23 cellular contexts compared by ENCODE assay signal in the genomic region with DNA sequence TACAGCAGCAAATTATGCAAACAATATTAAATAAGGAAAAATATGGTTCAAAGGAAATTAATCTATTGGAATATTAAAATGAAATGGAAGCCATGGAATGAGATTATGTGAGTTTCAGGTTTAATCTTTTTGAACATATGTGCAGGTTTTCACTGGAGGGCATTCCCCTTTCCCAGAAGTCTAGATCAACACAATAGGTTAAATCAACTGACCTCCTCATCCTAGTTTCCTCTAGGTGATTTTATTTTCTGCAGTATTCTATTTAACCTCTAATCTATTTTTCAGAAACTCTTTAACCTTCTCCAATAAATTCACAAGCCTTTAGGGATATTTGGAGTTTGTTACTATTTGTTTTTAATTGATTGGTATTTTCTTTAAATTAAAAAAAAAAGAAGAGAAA.
DNase-seq lines count a peak whose midpoint lies in the region; ATAC-seq, FAIRE-seq and TF ChIP-seq lines count a peak whose summit lies in the region.
"Had no signal": no experiment of that assay in that cellular context is flagged by ENCODE, and none has a peak within 500 bp of the region (broad histone marks: within the 10 kb centered on the region; RNA-seq: fewer than 3 reads in every experiment).

No MANE protein-coding gene starts in this region.

- no peaks in the 10 kb centered on the region for H3K9me3 ChIP-seq in HepG2 (ENCODE audit: low read length)
- H3K9me3 ChIP-seq in right lobe of liver = no peaks in the 10 kb centered on the region
- no peaks in the 10 kb centered on the region for H3K9me3 ChIP-seq in PC-9 (ENCODE audit: insufficient read depth, low read depth)
- H3K9me3 ChIP-seq in pancreas = no peaks in the 10 kb centered on the region
- no peaks in the 10 kb centered on the region for H3K9me3 ChIP-seq in testis
- H3K9me3 ChIP-seq in esophagus muscularis mucosa = peaks cover 0 to 4% (median 0%) of the 10 kb centered on the region in 4 donors

- peaks cover 5% of the 10 kb centered on the region; the same call in 1 of the 2 replicates for H3F3A ChIP-seq in PC-9 (ENCODE audit: insufficient read depth, low read depth)

- H4K20me1 ChIP-seq in HepG2 (ENCODE audit: insufficient read depth, low read length) (0 out of 2 replicates have a peak, but pooled peaks cover 2% of the 10 kb centered on the region), PC-9 (ENCODE audit: insufficient read depth) (no peaks in the 10 kb centered on the region)
- H4K20me1 ChIP-seq: BLaER1 had no signal

- POLR2A ChIA-PET in HepG2 (lab: Yijun Ruan, JAX) (no interaction called here), PC-9 (lab: Charles Lee; ENCODE audit: unreplicated experiment) (no interaction called here)

- CTCF ChIA-PET in HepG2 (lab: Yijun Ruan, JAX; ENCODE audit: low intra/inter-chr PET ratio, low total read pairs) (no interaction called here), PC-9 (lab: Charles Lee) (no interaction called here)

- H3K4me1 ChIP-seq in HepG2 (ENCODE audit: insufficient read depth, low read length) = peaks cover 37% of the 10 kb centered on the region
- no peaks in the 10 kb centered on the region for H3K4me1 ChIP-seq in right lobe of liver
- H3K4me1 ChIP-seq in PC-9 (replicated peaks; ENCODE audit: insufficient read depth) = peaks cover 24% of the 10 kb centered on the region
- H3K4me1 ChIP-seq in pancreas = no peaks in the 10 kb centered on the region
- H3K4me1 ChIP-seq in testis = no peaks in the 10 kb centered on the region
- H3K4me1 ChIP-seq in esophagus muscularis mucosa = no peaks in the 10 kb centered on the region
- H3K4me1 ChIP-seq: BLaER1 had no signal

- TF ChIP-seq POLR2A in HepG2 (IDR thresholded peaks at IDR 0.05; ENCODE audit: insufficient read depth in 1 of 2, low read depth in 2 of 2, low read length in 2 of 2) (no peak), right lobe of liver (IDR thresholded peaks at IDR 0.05) (no peak), testis (IDR thresholded peaks at IDR 0.05) (no peak), esophagus muscularis mucosa (IDR thresholded peaks at IDR 0.05; ENCODE audit: low read depth) (no peak)

- peaks cover 44% of the 10 kb centered on the region for H3K79me2 ChIP-seq in HepG2 (ENCODE audit: insufficient read depth, low read length)
- H3K79me2 ChIP-seq in PC-9 (ENCODE audit: low read depth) = peaks cover 33% of the 10 kb centered on the region

- H3K9me2 ChIP-seq in PC-9 (ENCODE audit: insufficient read depth) = no peaks in the 10 kb centered on the region

- TSS peak; percentile 17 for BruUV-seq in HepG2 (replicated peaks; lab: Mats Ljungman, UMichigan)
- BruUV-seq in PC-9 (replicated peaks; lab: Mats Ljungman, UMichigan) = no TSS peak

- TF ChIP-seq EP300 in HepG2 (IDR thresholded peaks at IDR 0.05; ENCODE audit: low read depth in 2 of 2, low read length in 2 of 2) (no peak), HepG2 (CRISPR knock-in tag; IDR thresholded peaks at IDR 0.05; ENCODE audit: borderline replicate concordance) (no peak), esophagus muscularis mucosa (IDR thresholded peaks at IDR 0.05) (no peak)

- TF ChIP-seq RAD21 in HepG2 (CRISPR knock-in tag; IDR thresholded peaks at IDR 0.05) = no peak

- H2AFZ ChIP-seq in HepG2 (ENCODE audit: low read length) = no peak overlapping the region
- 0 out of 2 replicates have a peak overlapping the region, but pooled peaks have one; percentile 5 for H2AFZ ChIP-seq in PC-9
- H2AFZ ChIP-seq: GM23248 had no signal

- ATAC-seq in HepG2 = no peak
- ATAC-seq in right lobe of liver = no peak
- ATAC-seq in pancreas = no peak
- ATAC-seq in GM21381 (IDR thresholded peaks at IDR 0.05; ENCODE audit: unreplicated experiment) = no peak
- ATAC-seq: CD8-positive, alpha-beta T cell; HCT116 had no signal

- no peak for FAIRE-seq in HepG2 (lab: Jason Lieb, UNC)
- FAIRE-seq in pancreas (lab: Jason Lieb, UNC) = peak; percentile 20
- FAIRE-seq: D721Med, GM12892, H1 had no signal

- H3K27ac ChIP-seq in HepG2 (ENCODE audit: extremely low read length, insufficient read depth, low read length) (no peak overlapping the region), right lobe of liver (no peak overlapping the region), PC-9 (no peak overlapping the region), pancreas (no peak overlapping the region), testis (no peak overlapping the region), esophagus muscularis mucosa (replicated peaks in 1 of 4) (no peak overlapping the region)
- H3K27ac ChIP-seq: 22Rv1, BLaER1, C4-2B, GM23248 had no signal

- in situ Hi-C loops in HepG2 (cut with HindIII; ENCODE audit: extremely low pct_ligation_motif_present, low pct_unique_long_range_greater_than_20kb) = no loop called here

- H3K36me3 ChIP-seq in HepG2 (replicated peaks in 1 of 2; ENCODE audit: control insufficient read depth in 1 of 2, insufficient read depth in 2 of 2, low read length in 2 of 2) (no peaks in the 10 kb centered on the region), right lobe of liver (no peaks in the 10 kb centered on the region), PC-9 (ENCODE audit: low read depth) (no peaks in the 10 kb centered on the region), pancreas (no peaks in the 10 kb centered on the region), testis (ENCODE audit: low read depth, missing control alignments) (no peaks in the 10 kb centered on the region), esophagus muscularis mucosa (no peaks in the 10 kb centered on the region)
- H3K36me3 ChIP-seq: BLaER1 had no signal

- intact Hi-C loops in HepG2 (cut with micrococcal nuclease; ENCODE audit: unreplicated experiment) = no loop called here
- intact Hi-C loops in right lobe of liver (cut with DNase I) = no loop called here
- intact Hi-C loops in PC-9 (cut with micrococcal nuclease; ENCODE audit: unreplicated experiment) = no loop called here
- intact Hi-C loops in pancreas (cut with DNase I) = no loop called here
- intact Hi-C loops in testis (cut with DNase I; ENCODE audit: low total_unique reads) = no loop called here
- intact Hi-C loops in esophagus muscularis mucosa (cut with DNase I) = no loop called here

- H3K4me2 ChIP-seq in HepG2 (ENCODE audit: low read depth, low read length) = peak overlapping the region; percentile 65
- H3K4me2 ChIP-seq in PC-9 = peak overlapping the region; percentile 81
- H3K4me2 ChIP-seq: BLaER1 had no signal

- DNase-seq in HepG2 (ENCODE audit: low spot score) (peak; percentile 3), right lobe of liver (no peak), NCI-H69 (lab: John Stamatoyannopoulos, UW) (peak; percentile 8), PC-9 (no peak), pancreas (no peak), testis (no peak), esophagus muscularis mucosa (ENCODE audit: extremely low spot score) (no peak)
- DNase-seq: CD4-positive, CD25-positive, alpha-beta regulatory T cell; CD8-positive, alpha-beta T cell; DMS 273 treated with DMSO at 0.1 percent for 48 hours; DMS53; DMS79 treated with DMSO at 0.1 percent for 48 hours; GF-D8; GM23248; H7 had no signal

- H3K27me3 ChIP-seq in HepG2 (ENCODE audit: control insufficient read depth in 1 of 2, insufficient read depth in 2 of 2, low read length in 2 of 2) = no peaks in the 10 kb centered on the region; a peak in 1 of 5 replicates
- no peaks in the 10 kb centered on the region for H3K27me3 ChIP-seq in right lobe of liver
- no peaks in the 10 kb centered on the region for H3K27me3 ChIP-seq in PC-9 (ENCODE audit: insufficient read depth, low read depth)
- no peaks in the 10 kb centered on the region for H3K27me3 ChIP-seq in pancreas
- H3K27me3 ChIP-seq in testis = no peaks in the 10 kb centered on the region
- no peaks in the 10 kb centered on the region for H3K27me3 ChIP-seq in esophagus muscularis mucosa
- H3K27me3 ChIP-seq: BLaER1 had no signal

- no peak overlapping the region for H3K9ac ChIP-seq in HepG2 (ENCODE audit: insufficient read depth, low read depth, low read length)
- H3K9ac ChIP-seq: BLaER1, GM23248 had no signal

- TF ChIP-seq CTCF in HepG2 (CRISPR knock-in tag; IDR thresholded peaks at IDR 0.05) (no peak), right lobe of liver (IDR thresholded peaks at IDR 0.05) (no peak), PC-9 (conservative IDR thresholded peaks at IDR 0.05) (no peak), pancreas (IDR thresholded peaks at IDR 0.05) (no peak), testis (IDR thresholded peaks at IDR 0.05) (no peak), esophagus muscularis mucosa (IDR thresholded peaks at IDR 0.05) (no peak)

- H3K4me3 ChIP-seq in HepG2 (replicated peaks in 1 of 3; ENCODE audit: insufficient read depth in 1 of 3, low read depth in 2 of 3, low read length in 3 of 3) (peak overlapping the region; percentile 23 to 46 (median 36); a peak in 5 of 6 replicates), right lobe of liver (no peak overlapping the region), PC-9 (peak overlapping the region; percentile 51; the same call in 1 of the 2 replicates), pancreas (no peak overlapping the region), testis (no peak overlapping the region), esophagus muscularis mucosa (no peak overlapping the region)
- H3K4me3 ChIP-seq: BLaER1, GM23248 had no signal

TF ChIP-seq in HepG2, 621 proteins besides CTCF, POLR2A, EP300 and RAD21 (continues in another document):
- TF ChIP-seq ZNF232 (CRISPR knock-in tag; IDR thresholded peaks at IDR 0.05; ENCODE audit: borderline replicate concordance) (no peak), ZNF10 (CRISPR knock-in tag; IDR thresholded peaks at IDR 0.05; ENCODE audit: borderline replicate concordance, low read depth) (no peak), PITX1 (CRISPR knock-in tag; IDR thresholded peaks at IDR 0.05) (no peak), ZNF121 (CRISPR knock-in tag; IDR thresholded peaks at IDR 0.05) (no peak)
- TF ChIP-seq, protein P1, sequence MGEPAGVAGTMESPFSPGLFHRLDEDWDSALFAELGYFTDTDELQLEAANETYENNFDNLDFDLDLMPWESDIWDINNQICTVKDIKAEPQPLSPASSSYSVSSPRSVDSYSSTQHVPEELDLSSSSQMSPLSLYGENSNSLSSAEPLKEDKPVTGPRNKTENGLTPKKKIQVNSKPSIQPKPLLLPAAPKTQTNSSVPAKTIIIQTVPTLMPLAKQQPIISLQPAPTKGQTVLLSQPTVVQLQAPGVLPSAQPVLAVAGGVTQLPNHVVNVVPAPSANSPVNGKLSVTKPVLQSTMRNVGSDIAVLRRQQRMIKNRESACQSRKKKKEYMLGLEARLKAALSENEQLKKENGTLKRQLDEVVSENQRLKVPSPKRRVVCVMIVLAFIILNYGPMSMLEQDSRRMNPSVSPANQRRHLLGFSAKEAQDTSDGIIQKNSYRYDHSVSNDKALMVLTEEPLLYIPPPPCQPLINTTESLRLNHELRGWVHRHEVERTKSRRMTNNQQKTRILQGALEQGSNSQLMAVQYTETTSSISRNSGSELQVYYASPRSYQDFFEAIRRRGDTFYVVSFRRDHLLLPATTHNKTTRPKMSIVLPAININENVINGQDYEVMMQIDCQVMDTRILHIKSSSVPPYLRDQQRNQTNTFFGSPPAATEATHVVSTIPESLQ (CRISPR knock-in tag; conservative IDR thresholded peaks at IDR 0.05) = no peak

Comparison
In these comparisons a context has a peak if more than half of its experiments do, and no peak if none do; other contexts are left out.
1. DNase-seq: peak in HepG2 (single experiment) and NCI-H69 (single experiment); none in right lobe of liver (0 of 3), PC-9 (0 of 2), pancreas (0 of 6), testis (single experiment) and esophagus muscularis mucosa (single experiment).
2. H3K4me3 ChIP-seq: peak in HepG2 (3 of 3) and PC-9 (single experiment); none in right lobe of liver (0 of 3), pancreas (0 of 4), testis (0 of 2) and esophagus muscularis mucosa (0 of 4).